9 cellular contexts compared by ENCODE assay signal in genomic region chr1:85344256-85344694, GRCh38.
DNase-seq lines count a peak whose midpoint lies in the region; ATAC-seq and TF ChIP-seq lines count a peak whose summit lies in the region.
"Had no signal": no experiment of that assay in that cellular context is flagged by ENCODE, and none has a peak within 500 bp of the region (broad histone marks: within the 10 kb centered on the region; RNA-seq: fewer than 3 reads in every experiment).

No MANE protein-coding gene starts in this region.

- peaks cover 42% of the 10 kb centered on the region for H3K4me1 Mint-ChIP-seq in brain

- H3K27me3 Mint-ChIP-seq in brain: no peaks in the 10 kb centered on the region

- TF ChIP-seq RAD21 in liver (IDR thresholded peaks at IDR 0.05): peak; percentile 83 to 87

- no peak overlapping the region for H3K4me3 ChIP-seq in BJ (ENCODE audit: low read depth, low read length)
- no peak overlapping the region for H3K4me3 ChIP-seq in liver (ENCODE audit: low read depth in 1 of 3, low read length in 3 of 3)

- H3K4me3 Mint-ChIP-seq in brain: no peak overlapping the region

- CTCF ChIA-PET in BJ (lab: Yijun Ruan, JAX): interaction anchor here (0.5 to 3.3 kb wide), 16 partner anchors 14 to 271 kb away, joined by 3 to 15 read pairs (median 4); partner anchors contain the start of genes CCN1 and DDAH1

- H3K4me1 ChIP-seq in liver (ENCODE audit: control insufficient read depth in 4 of 4, insufficient read depth in 4 of 4, low read length in 3 of 4): peaks cover 0 to 11% (median 4%) of the 10 kb centered on the region in 4 donors

- no peaks in the 10 kb centered on the region for H3K9me3 ChIP-seq in liver (ENCODE audit: control insufficient read depth in 4 of 4, low read length in 3 of 4)
- H3K9me3 ChIP-seq: neutrophil had no signal

- no peak overlapping the region for H3K9ac ChIP-seq in liver (ENCODE audit: low read depth in 1 of 2, low read length in 2 of 2)

- H3K27ac Mint-ChIP-seq in brain: peak overlapping the region in 2 of 5 experiments; percentile 64 to 76

- no peak for DNase-seq in BJ (ENCODE audit: low read depth)
- DNase-seq in HT-29 (ENCODE audit: low spot score): peak; percentile 49
- DNase-seq in epidermal melanocyte (ENCODE audit: insufficient read length, low spot score): no peak

- 17% methylated on average over 3 of the region's 3 CpGs for WGBS in liver

- H3K27ac ChIP-seq in liver (ENCODE audit: low read depth in 1 of 2, low read length in 2 of 2): no peak overlapping the region
- H3K27ac ChIP-seq: neutrophil had no signal

- peaks cover 0 to 10% (median 0%) of the 10 kb centered on the region in 5 experiments for H3K9me3 Mint-ChIP-seq in brain

- POLR2A ChIA-PET in BJ (lab: Charles Lee): interaction anchor here (0.6 to 1.2 kb wide), 4 partner anchors 14 to 233 kb away, joined by 3 to 12 read pairs (median 4); no protein-coding TSS in a partner anchor

- H3K27me3 ChIP-seq in BJ (ENCODE audit: control insufficient read depth, insufficient read depth, low read length): no peaks in the 10 kb centered on the region
- H3K27me3 ChIP-seq in liver (ENCODE audit: control insufficient read depth in 4 of 4, insufficient read depth in 4 of 4, low read length in 3 of 4): no peaks in the 10 kb centered on the region
- H3K27me3 ChIP-seq: neutrophil had no signal

- peaks cover 41% of the 10 kb centered on the region for H3K36me3 Mint-ChIP-seq in brain

- ATAC-seq in HG02938 (IDR thresholded peaks at IDR 0.05; ENCODE audit: unreplicated experiment): no peak
- no peak for ATAC-seq in HG02870 (IDR thresholded peaks at IDR 0.05; ENCODE audit: unreplicated experiment)
- no peak for ATAC-seq in GM19324 (IDR thresholded peaks at IDR 0.05; ENCODE audit: low FRiP score, unreplicated experiment)

- H3K36me3 ChIP-seq in BJ (ENCODE audit: control insufficient read depth, insufficient read depth, low read length) (peaks cover 7% of the 10 kb centered on the region), liver (ENCODE audit: control insufficient read depth in 4 of 4, insufficient read depth in 3 of 4, low read depth in 1 of 4, low read length in 3 of 4) (peaks cover 0 to 11% (median 3%) of the 10 kb centered on the region in 4 donors)
- H3K36me3 ChIP-seq: neutrophil had no signal

- TF ChIP-seq CTCF in BJ (IDR thresholded peaks at IDR 0.05; ENCODE audit: insufficient read depth, low read depth, low read length): peak; percentile 80
- peak; percentile 48 to 51 for TF ChIP-seq CTCF in brain (conservative IDR thresholded peaks at IDR 0.05)
- peak; percentile 74 for TF ChIP-seq CTCF in liver (IDR thresholded peaks at IDR 0.05; ENCODE audit: low read depth, low read length, missing input control)

TF ChIP-seq in liver, 16 proteins besides CTCF, POLR2A, EP300 and RAD21:
- TF ChIP-seq MAX (IDR thresholded peaks at IDR 0.05) (no peak), ATF3 (IDR thresholded peaks at IDR 0.05) (no peak), REST (IDR thresholded peaks at IDR 0.05) (no peak), TAF1 (conservative IDR thresholded peaks at IDR 0.05) (no peak), NR2F2 (IDR thresholded peaks at IDR 0.05) (no peak), HNF4A (conservative IDR thresholded peaks at IDR 0.05) (peak in 1 of 2 donors; percentile 12)
